ENCODE assay signal across 1 cellular context in genomic region chr5:160480652-160481051, GRCh38.
TF ChIP-seq lines count a peak whose summit lies in the region.

No MANE protein-coding gene starts in this region.

TF ChIP-seq in HepG2, 621 proteins besides CTCF, POLR2A, EP300 and RAD21 (continued from another document and continues in another):
- TF ChIP-seq HMG20B (CRISPR knock-in tag; conservative IDR thresholded peaks at IDR 0.05), result 0 out of 2 replicates have a peak, but pooled peaks have one; percentile 35
- TF ChIP-seq ZGPAT (CRISPR knock-in tag; IDR thresholded peaks at IDR 0.05), result no peak
- no peak for TF ChIP-seq HOXA7 (CRISPR knock-in tag; IDR thresholded peaks at IDR 0.05)
- TF ChIP-seq ZNF609 (CRISPR knock-in tag; IDR thresholded peaks at IDR 0.05; ENCODE audit: borderline replicate concordance), result peak; percentile 69; the same call in 1 of the 2 replicates
- no peak for TF ChIP-seq NKX3-1 (CRISPR knock-in tag; IDR thresholded peaks at IDR 0.05)
- TF ChIP-seq SNAPC4 (CRISPR knock-in tag; IDR thresholded peaks at IDR 0.05), result no peak
- TF ChIP-seq HNF4G (IDR thresholded peaks at IDR 0.05; ENCODE audit: borderline replicate concordance, low read depth, low read length), result peak; percentile 41; the same call in 1 of the 2 replicates
- TF ChIP-seq HNF4G (CRISPR knock-in tag; IDR thresholded peaks at IDR 0.05; ENCODE audit: borderline replicate concordance, low read depth), result no peak
- no peak for TF ChIP-seq ZSCAN5A (CRISPR knock-in tag; IDR thresholded peaks at IDR 0.05; ENCODE audit: borderline replicate concordance)
- TF ChIP-seq ZBTB44 (CRISPR knock-in tag; IDR thresholded peaks at IDR 0.05), result no peak
- no peak for TF ChIP-seq ZKSCAN1 (IDR thresholded peaks at IDR 0.05; ENCODE audit: low read length)
- TF ChIP-seq ETS1 (CRISPR knock-in tag; IDR thresholded peaks at IDR 0.05), result no peak
- peak; percentile 61 for TF ChIP-seq HNF4A (CRISPR knock-in tag; IDR thresholded peaks at IDR 0.05)
- TF ChIP-seq TIGD3 (CRISPR knock-in tag; IDR thresholded peaks at IDR 0.05; ENCODE audit: borderline replicate concordance), result no peak
- peak; percentile 35; the same call in 1 of the 2 replicates for TF ChIP-seq PAXIP1 (CRISPR knock-in tag; conservative IDR thresholded peaks at IDR 0.05)
- no peak for TF ChIP-seq ZNF280D (CRISPR knock-in tag; IDR thresholded peaks at IDR 0.05)
- peak; percentile 78 for TF ChIP-seq NR2F6 (IDR thresholded peaks at IDR 0.05)
- peak; percentile 73; the same call in 1 of the 2 replicates for TF ChIP-seq NR2F6 (CRISPR knock-in tag; IDR thresholded peaks at IDR 0.05)
